Comparison of ENCODE assay signal across 12 cellular contexts in genomic region chr17:17180141-17180603, GRCh38. TPM values are rescaled to one million over a fixed set of nuclear protein-coding genes. Genes with fewer than 3 reads are reported as not detected.
DNase-seq lines count a peak whose midpoint lies in the region; ATAC-seq and TF ChIP-seq lines count a peak whose summit lies in the region.
"Had no signal": no experiment of that assay in that cellular context is flagged by ENCODE, and none has a peak within 500 bp of the region (broad histone marks: within the 10 kb centered on the region; RNA-seq: fewer than 3 reads in every experiment).

No MANE protein-coding gene starts in this region.

- no peak overlapping the region for H3K4me3 ChIP-seq in left ventricle myocardium inferior

- intact Hi-C loops in Right ventricle myocardium inferior (cut with DNase I) = no loop called here
- intact Hi-C loops in cardiac septum (cut with DNase I) = no loop called here
- intact Hi-C loops in left ventricle myocardium inferior (cut with micrococcal nuclease) = no loop called here

- peak overlapping the region; percentile 71 for H3K27ac ChIP-seq in left ventricle myocardium inferior (replicated peaks)

- no peaks in the 10 kb centered on the region for H3K9me3 ChIP-seq in left ventricle myocardium inferior (replicated peaks)

- H3K4me1 ChIP-seq in left ventricle myocardium inferior = peaks cover 61% of the 10 kb centered on the region

- H3K9me3 Mint-ChIP-seq in stimulated activated naive CD8-positive, alpha-beta T cell treated with anti-CD3 and anti-CD28 coated beads, Interleukin-15, amount 100 ng/mL, for 72 hours = no peaks in the 10 kb centered on the region

- H3K36me3 ChIP-seq in left ventricle myocardium inferior = peaks cover 86% of the 10 kb centered on the region

- no peaks in the 10 kb centered on the region for H3K27me3 ChIP-seq in left ventricle myocardium inferior (ENCODE audit: low read depth)

- DNase-seq in Right ventricle myocardium inferior (ENCODE audit: missing footprints) (no peak), cardiac septum (ENCODE audit: low spot score) (no peak), left ventricle myocardium inferior (peak; percentile 52), superior temporal gyrus (ENCODE audit: extremely low spot score) (no peak), COLO668 (lab: John Stamatoyannopoulos, UW; ENCODE audit: unreplicated experiment) (no peak), GM10266 (ENCODE audit: extremely low spot score) (no peak)
- peak; percentile 20 for DNase-seq in activated naive CD4-positive, alpha-beta T cell treated with Interleukin-2 at 50 U/mL for 16 hours
- DNase-seq in stimulated activated naive CD8-positive, alpha-beta T cell treated with anti-CD3 and anti-CD28 coated beads, Interleukin-15, amount 100 ng/mL, for 72 hours = peak; percentile 20 to 38
- DNase-seq: central memory CD4-positive, alpha-beta T cell; kidney; NCI-H1436; NK-92 treated with Interleukin-12 subunit alpha and Interleukin-12 subunit beta, amount 100 ng/mL, for 24 hours had no signal

- peak overlapping the region; percentile 81 to 83 for H3K4me3 Mint-ChIP-seq in stimulated activated naive CD8-positive, alpha-beta T cell treated with anti-CD3 and anti-CD28 coated beads, Interleukin-15, amount 100 ng/mL, for 72 hours

- peak; percentile 84 for ATAC-seq in Right ventricle myocardium inferior
- peak; percentile 32 for ATAC-seq in stimulated activated naive CD8-positive, alpha-beta T cell treated with anti-CD3 and anti-CD28 coated beads, Interleukin-15, amount 100 ng/mL, for 72 hours

- no peaks in the 10 kb centered on the region for H3K27me3 Mint-ChIP-seq in stimulated activated naive CD8-positive, alpha-beta T cell treated with anti-CD3 and anti-CD28 coated beads, Interleukin-15, amount 100 ng/mL, for 72 hours

- H3K27ac Mint-ChIP-seq in stimulated activated naive CD8-positive, alpha-beta T cell treated with anti-CD3 and anti-CD28 coated beads, Interleukin-15, amount 100 ng/mL, for 72 hours = peak overlapping the region; percentile 99

- TF ChIP-seq CTCF in left ventricle myocardium inferior (IDR thresholded peaks at IDR 0.05; ENCODE audit: borderline replicate concordance) (no peak), GM10266 (IDR thresholded peaks at IDR 0.05; ENCODE audit: control insufficient read depth, insufficient read depth, low read depth, missing control alignments) (no peak)

- H3K4me1 Mint-ChIP-seq in stimulated activated naive CD8-positive, alpha-beta T cell treated with anti-CD3 and anti-CD28 coated beads, Interleukin-15, amount 100 ng/mL, for 72 hours = peaks cover 98% of the 10 kb centered on the region

RNA-seq across cellular contexts. Expression of gene PLD6, which starts 26.0 kb away (rescaled TPM):
- total RNA-seq in Right ventricle myocardium inferior (12.9 TPM), cardiac septum (1.4 TPM), left ventricle myocardium inferior (7.3 TPM)

RNA-seq across cellular contexts. Expression of gene FLCN, which starts 56.8 kb away (rescaled TPM):
- total RNA-seq in Right ventricle myocardium inferior (56.4 TPM), cardiac septum (36.1 TPM), left ventricle myocardium inferior (46.6 TPM)

Comparison
In these comparisons a context has a peak if more than half of its experiments do, and no peak if none do; other contexts are left out.
1. DNase-seq: peak in activated naive CD4-positive, alpha-beta T cell treated with Interleukin-2 at 50 U/mL for 16 hours (single experiment), left ventricle myocardium inferior (single experiment) and stimulated activated naive CD8-positive, alpha-beta T cell treated with anti-CD3 and anti-CD28 coated beads, Interleukin-15, amount 100 ng/mL, for 72 hours (2 of 2); none in Right ventricle myocardium inferior (single experiment), cardiac septum (single experiment), superior temporal gyrus (single experiment), COLO668 (single experiment) and GM10266 (single experiment).